In the genomic region with DNA sequence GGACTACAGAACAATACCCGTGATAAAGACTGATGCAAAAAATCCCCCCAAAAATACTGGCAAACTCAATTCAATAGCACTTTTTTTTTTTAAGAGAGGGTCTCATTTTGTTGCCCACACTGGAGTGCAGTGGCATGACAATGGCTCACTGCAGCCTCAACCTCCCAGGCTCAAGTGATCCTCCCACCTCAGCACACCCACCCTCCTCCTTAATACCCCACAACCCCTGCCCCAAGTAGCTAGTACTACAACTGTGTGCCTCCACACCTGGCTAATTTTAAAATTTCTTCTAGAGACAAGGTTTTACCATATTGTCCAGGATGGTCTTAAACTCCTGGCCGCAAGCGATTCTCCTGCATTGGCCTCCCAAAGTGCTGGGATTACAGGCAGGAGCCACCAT, we compare ENCODE assay signal across 30 cellular contexts. TPM values are rescaled to one million over a fixed set of nuclear protein-coding genes. Genes with fewer than 3 reads are reported as not detected.
DNase-seq lines count a peak whose midpoint lies in the region; ATAC-seq and TF ChIP-seq lines count a peak whose summit lies in the region.
"Had no signal": no experiment of that assay in that cellular context is flagged by ENCODE, and none has a peak within 500 bp of the region (broad histone marks: within the 10 kb centered on the region; RNA-seq: fewer than 3 reads in every experiment).

No MANE protein-coding gene starts in this region.

- no peak overlapping the region for H3K4me3 Mint-ChIP-seq in activated CD4-positive, alpha-beta T cell treated with anti-CD3 and anti-CD28 coated beads, Interleukin-2, amount 10 ng/mL, durations not matched to agents 24 days and 14 days
- H3K4me3 Mint-ChIP-seq in activated CD4-positive, alpha-beta T cell treated with anti-CD3 and anti-CD28 coated beads, Interleukin-2, amount 10 ng/mL, durations not matched to agents 7 days and 5 days, result no peak overlapping the region
- H3K4me3 Mint-ChIP-seq in CD8-positive, alpha-beta T cell, result peak overlapping the region; percentile 19
- H3K4me3 Mint-ChIP-seq in activated T-helper 17 cell treated with anti-CD3 and anti-CD28 coated beads, Interleukin-2, amount 50 U/mL, for 72 hours, result peak overlapping the region; percentile 17
- H3K4me3 Mint-ChIP-seq in naive thymus-derived CD4-positive, alpha-beta T cell, result peak overlapping the region in 9 of 10 donors; percentile 35 to 76 (median 61)
- H3K4me3 Mint-ChIP-seq: neural crest cell; stimulated activated memory B cell treated with anti-CD40 and anti-IgM and Interleukin-4, amounts not matched to agents 10 μg/mL and 1 μg/mL and 100 μg/mL, for 72 hours had no signal

- H3K27me3 ChIP-seq in CD8-positive, alpha-beta T cell (ENCODE audit: insufficient read depth, low read length), result no peaks in the 10 kb centered on the region
- H3K27me3 ChIP-seq in naive thymus-derived CD4-positive, alpha-beta T cell (ENCODE audit: control insufficient read depth in 2 of 2, insufficient read depth in 2 of 2, low read length in 2 of 2), result no peaks in the 10 kb centered on the region
- H3K27me3 ChIP-seq: brain microvascular endothelial cell, dorsolateral prefrontal cortex, heart right ventricle, ovary, upper lobe of right lung had no signal

- intact Hi-C loops in activated CD4-positive, alpha-beta T cell treated with anti-CD3 and anti-CD28 coated beads, Interleukin-2, amount 10 ng/mL, durations not matched to agents 24 days and 14 days (cut with micrococcal nuclease), result no loop called here
- intact Hi-C loops in CD8-positive, alpha-beta T cell (cut with DNase I, micrococcal nuclease), result loop anchor here in 1 of 2 experiments (1.0 kb wide), 1 partner anchor 10 kb away; no protein-coding TSS in a partner anchor
- intact Hi-C loops in naive thymus-derived CD4-positive, alpha-beta T cell (cut with micrococcal nuclease), result no loop called here

- H3K9me3 Mint-ChIP-seq in activated CD4-positive, alpha-beta T cell treated with anti-CD3 and anti-CD28 coated beads, Interleukin-2, amount 10 ng/mL, durations not matched to agents 24 days and 14 days, result peaks cover 7% of the 10 kb centered on the region
- H3K9me3 Mint-ChIP-seq in activated CD4-positive, alpha-beta T cell treated with anti-CD3 and anti-CD28 coated beads, Interleukin-2, amount 10 ng/mL, durations not matched to agents 7 days and 5 days, result peaks cover 17% of the 10 kb centered on the region
- H3K9me3 Mint-ChIP-seq in CD8-positive, alpha-beta T cell, result peaks cover 19% of the 10 kb centered on the region
- H3K9me3 Mint-ChIP-seq in activated T-helper 17 cell treated with anti-CD3 and anti-CD28 coated beads, Interleukin-2, amount 50 U/mL, for 72 hours, result peaks cover 6% of the 10 kb centered on the region
- peaks cover 0 to 28% (median 16%) of the 10 kb centered on the region in 11 donors for H3K9me3 Mint-ChIP-seq in naive thymus-derived CD4-positive, alpha-beta T cell

- DNase-seq in activated CD4-positive, alpha-beta T cell treated with anti-CD3 and anti-CD28 coated beads, Interleukin-2, amount 10 ng/mL, durations not matched to agents 24 days and 14 days, result peak; percentile 39
- no peak for DNase-seq in activated CD4-positive, alpha-beta T cell treated with anti-CD3 and anti-CD28 coated beads, Interleukin-2, amount 10 ng/mL, durations not matched to agents 7 days and 5 days
- DNase-seq in CD8-positive, alpha-beta T cell, result no peak
- DNase-seq in naive thymus-derived CD4-positive, alpha-beta T cell, result no peak
- DNase-seq in hippocampal formation (lab: John Stamatoyannopoulos, UW) (no peak), GM03348 (ENCODE audit: low spot score) (no peak)
- DNase-seq: 8988T; activated CD4-positive, alpha-beta T cell treated with anti-CD3 and anti-CD28 coated beads for 4 hours; activated T-cell treated with anti-CD3 and anti-CD28 coated beads, Interleukin-2, amount 50 U/mL, for 1 hour; amniotic stem cell; brain microvascular endothelial cell; dorsolateral prefrontal cortex; H7; heart right ventricle; lower lobe of right lung; MM.1S; NCI-H1417; NCI-H2029 treated with DMSO at 0.1 percent for 48 hours; NCI-H526; ovary; Right ventricle myocardium superior; stimulated activated CD4-positive, alpha-beta T cell treated with anti-CD3 and anti-CD28 coated beads, Interleukin-15, amount 100 ng/mL, for 24 hours; upper lobe of right lung had no signal

- H3K9me3 ChIP-seq in CD8-positive, alpha-beta T cell (ENCODE audit: low read length), result peaks cover 14% of the 10 kb centered on the region
- H3K9me3 ChIP-seq in naive thymus-derived CD4-positive, alpha-beta T cell (ENCODE audit: control insufficient read depth in 2 of 3, low read length in 3 of 3), result peaks cover 0 to 21% (median 0%) of the 10 kb centered on the region in 3 experiments
- H3K9me3 ChIP-seq: ovary had no signal

- no peak overlapping the region for H3K27ac ChIP-seq in CD8-positive, alpha-beta T cell (ENCODE audit: low read depth, low read length)
- H3K27ac ChIP-seq in naive thymus-derived CD4-positive, alpha-beta T cell (ENCODE audit: low read depth, low read length), result no peak overlapping the region
- H3K27ac ChIP-seq: brain microvascular endothelial cell, heart right ventricle, HL-60, KMS-11, lower lobe of right lung, ovary, upper lobe of right lung had no signal

- no peak overlapping the region for H3K27ac Mint-ChIP-seq in activated CD4-positive, alpha-beta T cell treated with anti-CD3 and anti-CD28 coated beads, Interleukin-2, amount 10 ng/mL, durations not matched to agents 24 days and 14 days
- H3K27ac Mint-ChIP-seq in activated CD4-positive, alpha-beta T cell treated with anti-CD3 and anti-CD28 coated beads, Interleukin-2, amount 10 ng/mL, durations not matched to agents 7 days and 5 days, result no peak overlapping the region
- peak overlapping the region; percentile 53 for H3K27ac Mint-ChIP-seq in CD8-positive, alpha-beta T cell
- no peak overlapping the region for H3K27ac Mint-ChIP-seq in activated T-helper 17 cell treated with anti-CD3 and anti-CD28 coated beads, Interleukin-2, amount 50 U/mL, for 72 hours
- H3K27ac Mint-ChIP-seq in naive thymus-derived CD4-positive, alpha-beta T cell, result peak overlapping the region in 8 of 9 donors; percentile 25 to 83 (median 70)
- H3K27ac Mint-ChIP-seq: stimulated activated memory B cell treated with anti-CD40 and anti-IgM and Interleukin-4, amounts not matched to agents 10 μg/mL and 1 μg/mL and 100 μg/mL, for 72 hours had no signal

- TF ChIP-seq CTCF in CD8-positive, alpha-beta T cell (IDR thresholded peaks at IDR 0.05), result no peak

- H3K36me3 ChIP-seq in CD8-positive, alpha-beta T cell (ENCODE audit: insufficient read depth, low read length), result no peaks in the 10 kb centered on the region
- H3K36me3 ChIP-seq in naive thymus-derived CD4-positive, alpha-beta T cell (ENCODE audit: control insufficient read depth in 2 of 3, insufficient read depth in 3 of 3, low read length in 3 of 3), result peaks cover 0 to 3% (median 0%) of the 10 kb centered on the region in 3 experiments
- H3K36me3 ChIP-seq: brain microvascular endothelial cell, lower lobe of right lung, ovary, upper lobe of right lung had no signal

- H3K4me1 Mint-ChIP-seq in activated CD4-positive, alpha-beta T cell treated with anti-CD3 and anti-CD28 coated beads, Interleukin-2, amount 10 ng/mL, durations not matched to agents 24 days and 14 days, result peaks cover 46% of the 10 kb centered on the region
- peaks cover 48% of the 10 kb centered on the region for H3K4me1 Mint-ChIP-seq in activated CD4-positive, alpha-beta T cell treated with anti-CD3 and anti-CD28 coated beads, Interleukin-2, amount 10 ng/mL, durations not matched to agents 7 days and 5 days
- peaks cover 73% of the 10 kb centered on the region for H3K4me1 Mint-ChIP-seq in CD8-positive, alpha-beta T cell (ENCODE audit: low read depth)
- peaks cover 48% of the 10 kb centered on the region for H3K4me1 Mint-ChIP-seq in activated T-helper 17 cell treated with anti-CD3 and anti-CD28 coated beads, Interleukin-2, amount 50 U/mL, for 72 hours
- peaks cover 38 to 74% (median 65%) of the 10 kb centered on the region in 7 donors for H3K4me1 Mint-ChIP-seq in naive thymus-derived CD4-positive, alpha-beta T cell

- H3K27me3 Mint-ChIP-seq in activated CD4-positive, alpha-beta T cell treated with anti-CD3 and anti-CD28 coated beads, Interleukin-2, amount 10 ng/mL, durations not matched to agents 24 days and 14 days, result no peaks in the 10 kb centered on the region
- H3K27me3 Mint-ChIP-seq in activated CD4-positive, alpha-beta T cell treated with anti-CD3 and anti-CD28 coated beads, Interleukin-2, amount 10 ng/mL, durations not matched to agents 7 days and 5 days, result no peaks in the 10 kb centered on the region
- H3K27me3 Mint-ChIP-seq in CD8-positive, alpha-beta T cell (ENCODE audit: low read depth), result no peaks in the 10 kb centered on the region
- H3K27me3 Mint-ChIP-seq in activated T-helper 17 cell treated with anti-CD3 and anti-CD28 coated beads, Interleukin-2, amount 50 U/mL, for 72 hours, result no peaks in the 10 kb centered on the region
- H3K27me3 Mint-ChIP-seq in naive thymus-derived CD4-positive, alpha-beta T cell, result no peaks in the 10 kb centered on the region
- H3K27me3 Mint-ChIP-seq: stimulated activated memory B cell treated with anti-CD40 and anti-IgM and Interleukin-4, amounts not matched to agents 10 μg/mL and 1 μg/mL and 100 μg/mL, for 72 hours had no signal

- ATAC-seq in CD8-positive, alpha-beta T cell, result no peak
- no peak for ATAC-seq in activated T-helper 17 cell treated with anti-CD3 and anti-CD28 coated beads, Interleukin-2, amount 50 U/mL, for 72 hours (replicated peaks)
- no peak for ATAC-seq in naive thymus-derived CD4-positive, alpha-beta T cell
- ATAC-seq in esophagus mucosa, result no peak
- ATAC-seq: GM12878; heart right ventricle; lower lobe of right lung; stimulated activated memory B cell treated with anti-CD40 and anti-IgM and Interleukin-4, amounts not matched to agents 10 μg/mL and 1 μg/mL and 100 μg/mL, for 72 hours; upper lobe of right lung had no signal

- no peak overlapping the region for H3K4me3 ChIP-seq in CD8-positive, alpha-beta T cell (ENCODE audit: low read depth, low read length)
- H3K4me3 ChIP-seq in naive thymus-derived CD4-positive, alpha-beta T cell (ENCODE audit: low read length), result no peak overlapping the region
- H3K4me3 ChIP-seq: GM12878, heart right ventricle, lower lobe of right lung, ovary, upper lobe of right lung had no signal

- CTCF ChIA-PET in activated CD4-positive, alpha-beta T cell treated with anti-CD3 and anti-CD28 coated beads, Interleukin-2, amount 10 ng/mL, durations not matched to agents 7 days and 5 days (lab: Charles Lee), result no interaction called here
- CTCF ChIA-PET in CD8-positive, alpha-beta T cell (lab: Charles Lee), result no interaction called here
- CTCF ChIA-PET in naive thymus-derived CD4-positive, alpha-beta T cell (lab: Charles Lee), result no interaction called here

- POLR2A ChIA-PET in activated CD4-positive, alpha-beta T cell treated with anti-CD3 and anti-CD28 coated beads, Interleukin-2, amount 10 ng/mL, durations not matched to agents 7 days and 5 days (lab: Charles Lee), result no interaction called here
- POLR2A ChIA-PET in CD8-positive, alpha-beta T cell (lab: Charles Lee), result no interaction called here
- POLR2A ChIA-PET in naive thymus-derived CD4-positive, alpha-beta T cell (lab: Charles Lee), result no interaction called here

- peaks cover 39% of the 10 kb centered on the region for H3K4me1 ChIP-seq in CD8-positive, alpha-beta T cell (ENCODE audit: insufficient read depth, low read length)
- peaks cover 28 to 38% of the 10 kb centered on the region in 2 donors for H3K4me1 ChIP-seq in naive thymus-derived CD4-positive, alpha-beta T cell (ENCODE audit: control insufficient read depth in 2 of 2, insufficient read depth in 2 of 2, low read length in 2 of 2)

- peaks cover 35% of the 10 kb centered on the region for H3K36me3 Mint-ChIP-seq in activated CD4-positive, alpha-beta T cell treated with anti-CD3 and anti-CD28 coated beads, Interleukin-2, amount 10 ng/mL, durations not matched to agents 24 days and 14 days (ENCODE audit: low read depth)
- peaks cover 39% of the 10 kb centered on the region for H3K36me3 Mint-ChIP-seq in activated CD4-positive, alpha-beta T cell treated with anti-CD3 and anti-CD28 coated beads, Interleukin-2, amount 10 ng/mL, durations not matched to agents 7 days and 5 days (ENCODE audit: low read depth)
- H3K36me3 Mint-ChIP-seq in CD8-positive, alpha-beta T cell, result peaks cover 32% of the 10 kb centered on the region
- peaks cover 23% of the 10 kb centered on the region for H3K36me3 Mint-ChIP-seq in activated T-helper 17 cell treated with anti-CD3 and anti-CD28 coated beads, Interleukin-2, amount 50 U/mL, for 72 hours (ENCODE audit: low read depth)
- H3K36me3 Mint-ChIP-seq in naive thymus-derived CD4-positive, alpha-beta T cell, result peaks cover 12 to 36% (median 31%) of the 10 kb centered on the region in 5 donors

RNA-seq across cellular contexts. Expression of a gene that starts 11.4 kb away (rescaled TPM):
- total RNA-seq in activated CD4-positive, alpha-beta T cell treated with anti-CD3 and anti-CD28 coated beads, Interleukin-2, amount 10 ng/mL, durations not matched to agents 24 days and 14 days, result 137 and 147 TPM in 2 replicates
- 100 to 1,000 TPM; 117 to 122 TPM for total RNA-seq in activated CD4-positive, alpha-beta T cell treated with anti-CD3 and anti-CD28 coated beads, Interleukin-2, amount 10 ng/mL, durations not matched to agents 7 days and 5 days
- 10 to 100 TPM; 71.8 to 74.7 TPM for total RNA-seq in CD8-positive, alpha-beta T cell
- total RNA-seq in activated T-helper 17 cell treated with anti-CD3 and anti-CD28 coated beads, Interleukin-2, amount 50 U/mL, for 72 hours, result 10 to 100 TPM; 71.2 to 85.9 TPM
- 100 to 1,000 TPM; 109 to 190 (median 127) TPM for total RNA-seq in naive thymus-derived CD4-positive, alpha-beta T cell
- 100 to 1,000 TPM in 1 of 2 donors, 10 to 100 TPM in 1; 66.6 to 118 TPM for polyA plus RNA-seq in naive thymus-derived CD4-positive, alpha-beta T cell
- total RNA-seq in esophagus mucosa, result 52.7 TPM

Comparison
In these comparisons a context has a peak if more than half of its experiments do, and no peak if none do; other contexts are left out.
1. H3K27ac Mint-ChIP-seq: peak in CD8-positive, alpha-beta T cell (single experiment) and naive thymus-derived CD4-positive, alpha-beta T cell (8 of 9); none in activated CD4-positive, alpha-beta T cell treated with anti-CD3 and anti-CD28 coated beads, Interleukin-2, amount 10 ng/mL, durations not matched to agents 24 days and 14 days (single experiment), activated CD4-positive, alpha-beta T cell treated with anti-CD3 and anti-CD28 coated beads, Interleukin-2, amount 10 ng/mL, durations not matched to agents 7 days and 5 days (single experiment) and activated T-helper 17 cell treated with anti-CD3 and anti-CD28 coated beads, Interleukin-2, amount 50 U/mL, for 72 hours (single experiment).
2. H3K4me3 Mint-ChIP-seq: peak in CD8-positive, alpha-beta T cell (single experiment), activated T-helper 17 cell treated with anti-CD3 and anti-CD28 coated beads, Interleukin-2, amount 50 U/mL, for 72 hours (single experiment) and naive thymus-derived CD4-positive, alpha-beta T cell (9 of 10); none in activated CD4-positive, alpha-beta T cell treated with anti-CD3 and anti-CD28 coated beads, Interleukin-2, amount 10 ng/mL, durations not matched to agents 24 days and 14 days (single experiment) and activated CD4-positive, alpha-beta T cell treated with anti-CD3 and anti-CD28 coated beads, Interleukin-2, amount 10 ng/mL, durations not matched to agents 7 days and 5 days (single experiment).